ENCODE assay signal across 8 cellular contexts in genomic region chr19:16470911-16471811, GRCh38. TPM values are rescaled to one million over a fixed set of nuclear protein-coding genes. Genes with fewer than 3 reads are reported as not detected.
A peak's percentile ranks its signal among the peaks of the same experiment; 100 is the strongest.
DNase-seq lines count a peak whose midpoint lies in the region; ATAC-seq, FAIRE-seq and TF ChIP-seq lines count a peak whose summit lies in the region.

No MANE protein-coding gene starts in this region.

- peak overlapping the region; percentile 44 for H4K8ac ChIP-seq in trophoblast cell (ENCODE audit: low read depth, low read length)

- H3K27me3 ChIP-seq in foreskin keratinocyte (no peaks in the 10 kb centered on the region), trophoblast cell (ENCODE audit: insufficient read depth, low read length) (no peaks in the 10 kb centered on the region)

- H2BK5ac ChIP-seq in trophoblast cell (ENCODE audit: low read depth, low read length, poor library complexity) = no peak overlapping the region

- FAIRE-seq in GM12892 (lab: Jason Lieb, UNC) = no peak

- peak overlapping the region; percentile 55 for H3K4ac ChIP-seq in trophoblast cell (ENCODE audit: low read depth, low read length)

- peak overlapping the region; percentile 75 for H4K91ac ChIP-seq in trophoblast cell (ENCODE audit: low read depth, low read length)

- no CpG with 5 or more reads among the region's 67 CpGs for WGBS in trophoblast cell (ENCODE audit: extremely low coverage, insufficient coverage, insufficient read length)

- no peaks in the 10 kb centered on the region for H3K36me3 ChIP-seq in trophoblast cell (ENCODE audit: control insufficient read depth in 1 of 2, insufficient read depth in 2 of 2, low read length in 2 of 2)

- DNase-seq in Caki2 (ENCODE audit: low read depth) (peak; percentile 14), HK-2 (ENCODE audit: unreplicated experiment) (peak; percentile 24), foreskin keratinocyte (peak in 1 of 2 donors; percentile 58), trophoblast cell (peak in 1 of 2 donors; percentile 34), GM12892 (ENCODE audit: insufficient read length) (no peak), GF-D8 (lab: John Stamatoyannopoulos, UW) (no peak)
- DNase-seq in activated T-cell treated with anti-CD3 and anti-CD28 coated beads, Interleukin-2, amount 50 U/mL, for 48 hours = peak; percentile 50 to 60

- peaks cover 6% of the 10 kb centered on the region for H3K79me1 ChIP-seq in trophoblast cell (ENCODE audit: low read length)

- peak overlapping the region; percentile 30 for H3K27ac ChIP-seq in foreskin keratinocyte
- H3K27ac ChIP-seq in trophoblast cell (ENCODE audit: low read depth, low read length) = no peak overlapping the region

- peak overlapping the region; percentile 72 for H3K9ac ChIP-seq in trophoblast cell (ENCODE audit: low read length)

- ATAC-seq in GM19467 (IDR thresholded peaks at IDR 0.05; ENCODE audit: unreplicated experiment) = peak; percentile 27
- ATAC-seq in foreskin keratinocyte = peak; percentile 32

- H3K4me3 ChIP-seq in trophoblast cell (ENCODE audit: low read depth, low read length) = peak overlapping the region; percentile 89

- peak overlapping the region; percentile 62 for H2AFZ ChIP-seq in trophoblast cell (ENCODE audit: insufficient read depth, low read length, poor library complexity)

- H2BK120ac ChIP-seq in trophoblast cell (ENCODE audit: insufficient read depth, low read length, poor library complexity) = peak overlapping the region; percentile 14

- H3K79me2 ChIP-seq in trophoblast cell (ENCODE audit: control insufficient read depth, insufficient read depth, low read length, poor library complexity) = peaks cover 8% of the 10 kb centered on the region

- peak overlapping the region; percentile 82 for H3K4me2 ChIP-seq in trophoblast cell (ENCODE audit: low read length)

- H3K4me1 ChIP-seq in foreskin keratinocyte = peaks cover 5% of the 10 kb centered on the region
- peaks cover 5 to 10% of the 10 kb centered on the region in 2 experiments for H3K4me1 ChIP-seq in trophoblast cell (ENCODE audit: control insufficient read depth in 1 of 2, insufficient read depth in 2 of 2, low read length in 2 of 2)

- no peak overlapping the region for H3K23ac ChIP-seq in trophoblast cell (ENCODE audit: low read length)

- H4K12ac ChIP-seq in trophoblast cell (ENCODE audit: low read depth, low read length) = peak overlapping the region; percentile 45

- H2BK12ac ChIP-seq in trophoblast cell (ENCODE audit: low read length) = no peak overlapping the region

- H3K9me3 ChIP-seq in trophoblast cell (ENCODE audit: insufficient read depth, low read depth, low read length) = no peaks in the 10 kb centered on the region

- in situ Hi-C loops in Caki2 (cut with HindIII; ENCODE audit: low pct_unique_long_range_greater_than_20kb, low sequenced_read_pairs) = no loop called here

- H3K14ac ChIP-seq in trophoblast cell (ENCODE audit: low read length) = peak overlapping the region; percentile 33

- no peak; the same call in 1 of the 2 replicates for TF ChIP-seq POLR2A in GM12892 (IDR thresholded peaks at IDR 0.05; ENCODE audit: low read depth, low read length)

- H2AK5ac ChIP-seq in trophoblast cell (ENCODE audit: low read length) = no peak overlapping the region

- H3K18ac ChIP-seq in trophoblast cell (ENCODE audit: low read length) = peak overlapping the region; percentile 18

- TF ChIP-seq CTCF in foreskin keratinocyte (conservative IDR thresholded peaks at IDR 0.05) = no peak

RNA-seq across cellular contexts. Expression of gene EPS15L1, which starts 0.6 kb away (rescaled TPM):
- total RNA-seq in Caki2 (2014; rRNA removed; shearing (Covaris generic); ENCODE audit: low replicate concordance) = 31.1 and 33.9 TPM in 2 replicates
- 19.5 and 19.7 TPM in 2 replicates for total RNA-seq in foreskin keratinocyte
- polyA plus RNA-seq in foreskin keratinocyte = 19.7 and 20.4 TPM in 2 replicates
- 18.1 and 19.9 TPM in 2 replicates for polyA plus RNA-seq in trophoblast cell (2013)
- polyA plus RNA-seq in GM12892 (2012; ENCODE audit: missing spikeins) = 24.6 TPM

RNA-seq across cellular contexts. Expression of gene CALR3, which starts 24.8 kb away (rescaled TPM):
- not detected in 2 replicates for total RNA-seq in Caki2 (2014; rRNA removed; shearing (Covaris generic); ENCODE audit: low replicate concordance)
- not detected in 2 replicates for total RNA-seq in foreskin keratinocyte
- polyA plus RNA-seq in foreskin keratinocyte = 0.03 TPM in 1 of 2 replicates, not detected in the other
- 0.12 and 0.25 TPM in 2 replicates for polyA plus RNA-seq in trophoblast cell (2013)
- not detected for polyA plus RNA-seq in GM12892 (2012; ENCODE audit: missing spikeins)

RNA-seq across cellular contexts. Expression of gene C19orf44, which starts 25.0 kb away (rescaled TPM):
- total RNA-seq in Caki2 (2014; rRNA removed; shearing (Covaris generic); ENCODE audit: low replicate concordance) = 9.7 and 23.3 TPM in 2 replicates
- total RNA-seq in foreskin keratinocyte = 3.6 and 3.8 TPM in 2 replicates
- polyA plus RNA-seq in foreskin keratinocyte = 2.7 and 3.4 TPM in 2 replicates
- 2.6 and 2.7 TPM in 2 replicates for polyA plus RNA-seq in trophoblast cell (2013)
- 2.4 TPM for polyA plus RNA-seq in GM12892 (2012; ENCODE audit: missing spikeins)

Comparison
In these comparisons a context has a peak if more than half of its experiments do, and no peak if none do; other contexts are left out.
1. DNase-seq: peak in Caki2 (single experiment), HK-2 (single experiment) and activated T-cell treated with anti-CD3 and anti-CD28 coated beads, Interleukin-2, amount 50 U/mL, for 48 hours (2 of 2); none in GM12892 (single experiment) and GF-D8 (single experiment).